11 cellular contexts compared by ENCODE assay signal in the genomic region with DNA sequence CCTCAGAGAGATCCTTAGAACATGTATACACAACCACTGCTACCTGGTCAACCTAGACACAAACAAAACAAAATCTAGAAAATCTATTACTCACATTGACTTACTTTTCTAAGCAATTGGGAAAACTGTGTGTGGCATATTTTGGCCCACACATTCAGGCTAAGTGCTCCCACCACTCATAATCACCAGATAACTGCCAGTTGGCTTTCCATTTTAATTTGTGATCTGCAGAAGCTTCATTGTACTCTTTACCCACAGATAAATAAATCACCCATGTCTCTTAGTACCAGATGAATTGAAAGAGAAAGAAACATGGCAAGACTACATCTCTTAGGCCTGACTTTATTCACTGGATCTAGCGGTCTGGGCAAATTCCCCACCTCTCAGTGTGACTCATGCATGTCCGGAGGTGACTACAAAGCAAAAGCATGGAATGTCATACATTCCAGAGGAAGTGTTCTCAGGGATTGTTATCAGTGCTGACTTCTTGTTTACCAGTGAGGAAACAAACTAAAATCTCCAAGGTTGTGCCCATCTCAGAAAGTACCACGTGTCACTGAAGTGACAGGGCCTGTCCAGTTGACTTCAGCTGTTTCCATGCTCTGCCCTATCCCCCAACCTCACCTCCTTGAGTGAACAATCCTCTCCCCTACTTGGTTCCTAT. TPM values are rescaled to one million over a fixed set of nuclear protein-coding genes. Genes with fewer than 3 reads are reported as not detected.
A peak's percentile ranks its signal among the peaks of the same experiment; 100 is the strongest.
DNase-seq lines count a peak whose midpoint lies in the region; ATAC-seq and TF ChIP-seq lines count a peak whose summit lies in the region.
"Had no signal": no experiment of that assay in that cellular context is flagged by ENCODE, and none has a peak within 500 bp of the region (broad histone marks: within the 10 kb centered on the region; RNA-seq: fewer than 3 reads in every experiment).

No MANE protein-coding gene starts in this region.

- H3K9me3 ChIP-seq in heart left ventricle, result peaks cover 0 to 13% (median 6%) of the 10 kb centered on the region in 12 donors
- H3K9me3 ChIP-seq in lower lobe of right lung, result no peaks in the 10 kb centered on the region

- H3K4me3 ChIP-seq in heart left ventricle (no peak overlapping the region), lower lobe of right lung (no peak overlapping the region)
- H3K4me3 ChIP-seq: coronary artery had no signal

- H3K27me3 ChIP-seq in heart left ventricle (no peaks in the 10 kb centered on the region), lower lobe of right lung (ENCODE audit: low read depth) (no peaks in the 10 kb centered on the region)

- H3K4me1 Mint-ChIP-seq in activated T-helper 2 cell treated with anti-CD3 and anti-CD28 coated beads, Interferon-gamma antibody, Interleukin-2, Interleukin-4, amounts not matched to agents 10 μg/mL and 5 μg/mL and 100 μg/mL, durations not matched to agents 14 hours and 24 hours and 36 hours (ENCODE audit: low read depth), result no peaks in the 10 kb centered on the region

- WGBS in heart left ventricle, 4 donors, result 28 to 45% (median 35%) methylated on average over 3 of the region's 3 CpGs

- H3K4me1 ChIP-seq in heart left ventricle (peaks cover 12 to 38% (median 29%) of the 10 kb centered on the region in 12 donors), lower lobe of right lung (peaks cover 26% of the 10 kb centered on the region)

- TF ChIP-seq CTCF in heart left ventricle (IDR thresholded peaks at IDR 0.05) (no peak), lower lobe of right lung (IDR thresholded peaks at IDR 0.05) (no peak)

- peak; percentile 57 to 80 (median 65) for ATAC-seq in heart left ventricle
- peak; percentile 86 to 91 for ATAC-seq in lower lobe of right lung

- no peak overlapping the region for H3K27ac Mint-ChIP-seq in activated T-helper 2 cell treated with anti-CD3 and anti-CD28 coated beads, Interferon-gamma antibody, Interleukin-2, Interleukin-4, amounts not matched to agents 10 μg/mL and 5 μg/mL and 100 μg/mL, durations not matched to agents 14 hours and 24 hours and 36 hours
- H3K27ac Mint-ChIP-seq: B cell had no signal

- no peak for TF ChIP-seq POLR2A in heart left ventricle (IDR thresholded peaks at IDR 0.05)

- DNase-seq in heart left ventricle, result peak in 1 of 5 donors; percentile 60
- no peak for DNase-seq in cardiac septum (ENCODE audit: low spot score)
- DNase-seq in dermis microvascular lymphatic vessel endothelial cell (ENCODE audit: low read depth in 2 of 2), result peak; percentile 96 to 99
- no peak for DNase-seq in lower lobe of right lung
- no peak for DNase-seq in NCI-H524 (lab: John Stamatoyannopoulos, UW)
- no peak for DNase-seq in NCI-H2081 (lab: John Stamatoyannopoulos, UW)
- no peak for DNase-seq in NCI-H446 treated with DMSO at 0.1 percent for 48 hours (lab: John Stamatoyannopoulos, UW)
- no peak for DNase-seq in activated T-helper 2 cell treated with anti-CD3 and anti-CD28 coated beads, Interferon-gamma antibody, Interleukin-2, Interleukin-4, amounts not matched to agents 10 μg/mL and 5 μg/mL and 100 μg/mL, durations not matched to agents 14 hours and 24 hours and 36 hours (ENCODE audit: low spot score)
- DNase-seq: stimulated activated CD4-positive, alpha-beta T cell treated with anti-CD3 and anti-CD28 coated beads, Interleukin-4, amount 100 ng/mL, for 4 hours had no signal

- intact Hi-C loops in heart left ventricle (cut with DNase I) (no loop called here), cardiac septum (cut with DNase I) (no loop called here), lower lobe of right lung (cut with DNase I) (no loop called here)
- intact Hi-C loops in activated T-helper 2 cell treated with anti-CD3 and anti-CD28 coated beads, Interferon-gamma antibody, Interleukin-2, Interleukin-4, amounts not matched to agents 10 μg/mL and 5 μg/mL and 100 μg/mL, durations not matched to agents 14 hours and 24 hours and 36 hours (cut with micrococcal nuclease), result no loop called here

- peak overlapping the region in 11 of 12 donors; percentile 38 to 90 (median 81) for H3K27ac ChIP-seq in heart left ventricle
- peak overlapping the region; percentile 81 for H3K27ac ChIP-seq in lower lobe of right lung

- no peaks in the 10 kb centered on the region for H3K36me3 ChIP-seq in heart left ventricle
- H3K36me3 ChIP-seq in lower lobe of right lung, result no peaks in the 10 kb centered on the region

- H3K9me3 Mint-ChIP-seq in activated T-helper 2 cell treated with anti-CD3 and anti-CD28 coated beads, Interferon-gamma antibody, Interleukin-2, Interleukin-4, amounts not matched to agents 10 μg/mL and 5 μg/mL and 100 μg/mL, durations not matched to agents 14 hours and 24 hours and 36 hours, result peaks cover 10% of the 10 kb centered on the region

- no peaks in the 10 kb centered on the region for H3K36me3 Mint-ChIP-seq in activated T-helper 2 cell treated with anti-CD3 and anti-CD28 coated beads, Interferon-gamma antibody, Interleukin-2, Interleukin-4, amounts not matched to agents 10 μg/mL and 5 μg/mL and 100 μg/mL, durations not matched to agents 14 hours and 24 hours and 36 hours (ENCODE audit: low read depth)

- H3K27me3 Mint-ChIP-seq in activated T-helper 2 cell treated with anti-CD3 and anti-CD28 coated beads, Interferon-gamma antibody, Interleukin-2, Interleukin-4, amounts not matched to agents 10 μg/mL and 5 μg/mL and 100 μg/mL, durations not matched to agents 14 hours and 24 hours and 36 hours (ENCODE audit: low read depth), result peaks cover 70% of the 10 kb centered on the region
- H3K27me3 Mint-ChIP-seq: B cell had no signal

- H3K4me3 Mint-ChIP-seq in activated T-helper 2 cell treated with anti-CD3 and anti-CD28 coated beads, Interferon-gamma antibody, Interleukin-2, Interleukin-4, amounts not matched to agents 10 μg/mL and 5 μg/mL and 100 μg/mL, durations not matched to agents 14 hours and 24 hours and 36 hours (ENCODE audit: low read depth), result no peak overlapping the region
- H3K4me3 Mint-ChIP-seq: B cell had no signal

RNA-seq across cellular contexts. Expression of a gene that starts 52.4 kb away (rescaled TPM):
- total RNA-seq in heart left ventricle (10 to 100 TPM in 4 of 9 donors, 1 to 10 TPM in 5; 6.9 to 20.4 (median 8.7) TPM), cardiac septum (8.7 TPM), dermis microvascular lymphatic vessel endothelial cell (51.3 and 65.4 TPM in 2 replicates), lower lobe of right lung (27.4 TPM)
- polyA plus RNA-seq in heart left ventricle, result 1 to 10 TPM; 3.4 to 5.9 TPM
- total RNA-seq in activated T-helper 2 cell treated with anti-CD3 and anti-CD28 coated beads, Interferon-gamma antibody, Interleukin-2, Interleukin-4, amounts not matched to agents 10 μg/mL and 5 μg/mL and 100 μg/mL, durations not matched to agents 14 hours and 24 hours and 36 hours, result 24.4 and 27.4 TPM in 2 replicates

Comparison
In these comparisons a context has a peak if more than half of its experiments do, and no peak if none do; other contexts are left out.
1. DNase-seq: peak in dermis microvascular lymphatic vessel endothelial cell (2 of 2); none in cardiac septum (single experiment), lower lobe of right lung (single experiment), NCI-H524 (0 of 2), NCI-H2081 (0 of 2), NCI-H446 treated with DMSO at 0.1 percent for 48 hours (single experiment) and activated T-helper 2 cell treated with anti-CD3 and anti-CD28 coated beads, Interferon-gamma antibody, Interleukin-2, Interleukin-4, amounts not matched to agents 10 μg/mL and 5 μg/mL and 100 μg/mL, durations not matched to agents 14 hours and 24 hours and 36 hours (single experiment).